8 cellular contexts compared by ENCODE assay signal in the genomic region with DNA sequence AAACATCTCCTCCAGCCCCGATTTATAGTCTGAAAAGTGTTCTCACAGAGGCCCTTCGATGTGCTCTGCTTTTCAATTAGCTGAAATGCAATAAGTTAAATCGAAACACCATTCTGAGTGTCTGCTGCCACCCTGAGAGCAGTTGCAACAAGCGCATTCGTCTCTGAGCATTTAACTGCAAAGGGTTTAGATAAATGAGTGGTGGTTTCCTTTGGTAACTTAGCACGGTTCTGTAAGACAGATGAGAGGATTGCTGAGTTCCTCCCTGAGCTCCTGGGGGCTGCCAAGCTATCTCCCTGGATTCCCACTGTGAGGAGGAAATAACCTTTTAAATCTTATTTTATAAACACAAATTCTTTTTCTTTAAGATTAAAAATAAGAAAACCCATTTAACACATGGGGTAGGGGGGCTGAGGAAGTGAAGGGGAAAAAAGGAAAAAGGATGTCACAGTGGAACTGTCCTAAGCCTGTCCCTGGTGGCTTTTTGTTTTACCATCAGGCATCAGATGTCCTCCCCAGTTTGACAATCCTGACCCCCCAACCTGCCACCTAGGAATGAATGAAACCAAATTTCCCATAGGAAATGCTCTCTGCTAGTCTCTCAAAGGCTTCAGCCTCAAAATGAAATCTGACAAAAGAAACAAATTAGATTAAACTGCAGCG. TPM values are rescaled to one million over a fixed set of nuclear protein-coding genes. Genes with fewer than 3 reads are reported as not detected.
DNase-seq lines count a peak whose midpoint lies in the region; ATAC-seq, FAIRE-seq and TF ChIP-seq lines count a peak whose summit lies in the region.

No MANE protein-coding gene starts in this region.

- dilution Hi-C loops in keratinocyte (cut with MboI; ENCODE audit: extremely low pct_ligation_motif_present, low sequenced_read_pairs): no loop called here

- no peaks in the 10 kb centered on the region for H3K9me1 ChIP-seq in keratinocyte (ENCODE audit: control insufficient read depth, extremely low read depth, insufficient read depth, low read length)

- peak; percentile 85 for FAIRE-seq in keratinocyte (lab: Jason Lieb, UNC)

- no peak overlapping the region for H3K27ac ChIP-seq in SJCRH30
- peak overlapping the region; percentile 15 for H3K27ac ChIP-seq in keratinocyte (ENCODE audit: control insufficient read depth, insufficient read depth, low read length)
- H3K27ac ChIP-seq in colonic mucosa: no peak overlapping the region

- ATAC-seq in GM19395 (IDR thresholded peaks at IDR 0.05; ENCODE audit: unreplicated experiment): peak; percentile 79

- H3K36me3 ChIP-seq in SJCRH30 (no peaks in the 10 kb centered on the region), keratinocyte (ENCODE audit: control insufficient read depth in 2 of 2, extremely low read depth in 1 of 2, insufficient read depth in 2 of 2, low read length in 2 of 2) (no peaks in the 10 kb centered on the region), colonic mucosa (no peaks in the 10 kb centered on the region)

- no peak overlapping the region for H2AFZ ChIP-seq in keratinocyte (ENCODE audit: control insufficient read depth, low read length)

- H3K9ac ChIP-seq in keratinocyte (ENCODE audit: control insufficient read depth, extremely low read depth, insufficient read depth, low read length) (peak overlapping the region; percentile 11), colonic mucosa (ENCODE audit: low read depth in 2 of 2, low read length in 2 of 2) (no peak overlapping the region)

- H4K20me1 ChIP-seq in keratinocyte (ENCODE audit: control insufficient read depth, extremely low read depth, insufficient read depth, low read length): no peaks in the 10 kb centered on the region

- H3K79me2 ChIP-seq in keratinocyte (ENCODE audit: control insufficient read depth, insufficient read depth, low read length): no peaks in the 10 kb centered on the region

- H3K27me3 ChIP-seq in SJCRH30 (no peaks in the 10 kb centered on the region), keratinocyte (ENCODE audit: control insufficient read depth, extremely low read depth, insufficient read depth, low read length) (no peaks in the 10 kb centered on the region), colonic mucosa (no peaks in the 10 kb centered on the region)

- no peaks in the 10 kb centered on the region for H3K4me1 ChIP-seq in SJCRH30
- peaks cover 18% of the 10 kb centered on the region for H3K4me1 ChIP-seq in keratinocyte (ENCODE audit: control insufficient read depth, extremely low read depth, insufficient read depth, low read length)
- no peaks in the 10 kb centered on the region for H3K4me1 ChIP-seq in colonic mucosa

- intact Hi-C loops in colonic mucosa (cut with DNase I): loop anchor here (10.0 kb wide), 1 partner anchor 779 kb away; no protein-coding TSS in a partner anchor

- H3K4me3 ChIP-seq in SJCRH30: no peak overlapping the region
- H3K4me3 ChIP-seq in cardiac fibroblast (replicated peaks in 1 of 2; ENCODE audit: low read depth in 2 of 2, low read length in 2 of 2): no peak overlapping the region
- H3K4me3 ChIP-seq in keratinocyte (ENCODE audit: control insufficient read depth in 2 of 3, extremely low read depth in 1 of 3, insufficient read depth in 2 of 3, low read depth in 1 of 3, low read length in 3 of 3): no peak overlapping the region
- no peak overlapping the region for H3K4me3 ChIP-seq in colonic mucosa

- H3K4me2 ChIP-seq in keratinocyte (ENCODE audit: control insufficient read depth, extremely low read depth, insufficient read depth, low read depth, low read length): peak overlapping the region; percentile 33

- peak; percentile 14 for DNase-seq in CD1c-positive myeloid dendritic cell (ENCODE audit: extremely low spot score)
- peak; percentile 67 for DNase-seq in MV-4-11 (lab: John Stamatoyannopoulos, UW)
- peak; percentile 20 to 52 for DNase-seq in SJCRH30
- DNase-seq in cardiac fibroblast (ENCODE audit: low read depth in 2 of 2): peak; percentile 92 to 93
- no peak for DNase-seq in keratinocyte (ENCODE audit: low read depth, low spot score)
- peak; percentile 50 for DNase-seq in stimulated activated CD4-positive, alpha-beta T cell treated with anti-CD3 and anti-CD28 coated beads, Interleukin-15, amount 100 ng/mL, for 24 hours
- DNase-seq in colonic mucosa: no peak

- no peaks in the 10 kb centered on the region for H3K9me3 ChIP-seq in SJCRH30 (replicated peaks)
- no peaks in the 10 kb centered on the region for H3K9me3 ChIP-seq in keratinocyte (ENCODE audit: control insufficient read depth, low read depth, low read length)
- no peaks in the 10 kb centered on the region for H3K9me3 ChIP-seq in colonic mucosa

- TF ChIP-seq CTCF in cardiac fibroblast (IDR thresholded peaks at IDR 0.05; ENCODE audit: low read depth, low read length): peak; percentile 80
- peak; percentile 71 to 92 (median 90) for TF ChIP-seq CTCF in keratinocyte (optimal IDR thresholded peaks at IDR 0.05 in 1 of 3, IDR thresholded peaks at IDR 0.05 in 1 of 3, conservative IDR thresholded peaks at IDR 0.05 in 1 of 3; ENCODE audit: extremely low read depth in 1 of 3, insufficient read depth in 2 of 3, low read length in 3 of 3)
- no peak for TF ChIP-seq CTCF in colonic mucosa (IDR thresholded peaks at IDR 0.05)

RNA-seq across cellular contexts. Expression of a gene that starts 56.4 kb away (rescaled TPM):
- total RNA-seq in SJCRH30 (2014; rRNA removed; shearing (Covaris generic)): 37.5 and 37.9 TPM in 2 replicates
- polyA plus RNA-seq in keratinocyte: 35.6 to 56.1 TPM (median 38.9 TPM) in 3 replicates
- 16.4 TPM for polyA plus RNA-seq in keratinocyte (2011; ENCODE audit: low read depth)
- 16.5 and 35.8 TPM in 2 replicates for polyA plus RNA-seq in keratinocyte (2011; cell fraction: cytosol; rRNA removed)
- 42.4 and 46.0 TPM in 2 replicates for polyA plus RNA-seq in keratinocyte (2011; cell fraction: nucleus; rRNA removed)
- polyA plus RNA-seq in keratinocyte (2012; ENCODE audit: low replicate concordance): 12.6 and 30.3 TPM in 2 replicates
- polyA minus RNA-seq in keratinocyte: 62.2 to 125 TPM (median 111 TPM) in 3 replicates
- polyA minus RNA-seq in keratinocyte (2011; cell fraction: cytosol; rRNA and poly(A)+ RNA removed): 26.9 TPM
- polyA minus RNA-seq in keratinocyte (2011; cell fraction: nucleus; rRNA and poly(A)+ RNA removed): 33.4 and 71.0 TPM in 2 replicates
- total RNA-seq in colonic mucosa: 10 to 100 TPM; 46.0 to 55.4 TPM

Comparison
In these comparisons a context has a peak if more than half of its experiments do, and no peak if none do; other contexts are left out.
1. DNase-seq: peak in CD1c-positive myeloid dendritic cell (single experiment), MV-4-11 (single experiment), SJCRH30 (2 of 2), cardiac fibroblast (2 of 2) and stimulated activated CD4-positive, alpha-beta T cell treated with anti-CD3 and anti-CD28 coated beads, Interleukin-15, amount 100 ng/mL, for 24 hours (single experiment); none in keratinocyte (single experiment) and colonic mucosa (single experiment).